16 cellular contexts compared by ENCODE assay signal in genomic region chr6:122673345-122673961, GRCh38.
A peak's percentile ranks its signal among the peaks of the same experiment; 100 is the strongest.
DNase-seq lines count a peak whose midpoint lies in the region; ATAC-seq and TF ChIP-seq lines count a peak whose summit lies in the region.
"Had no signal": no experiment of that assay in that cellular context is flagged by ENCODE, and none has a peak within 500 bp of the region (broad histone marks: within the 10 kb centered on the region; RNA-seq: fewer than 3 reads in every experiment).

No MANE protein-coding gene starts in this region.

- no peaks in the 10 kb centered on the region for H3K4me1 ChIP-seq in CD8-positive, alpha-beta T cell (ENCODE audit: insufficient read depth, low read length)
- H3K4me1 ChIP-seq in adrenal gland (replicated peaks in 1 of 2) = no peaks in the 10 kb centered on the region
- H3K4me1 ChIP-seq: thyroid gland had no signal

- H3K36me3 ChIP-seq in CD8-positive, alpha-beta T cell (ENCODE audit: insufficient read depth, low read length) = no peaks in the 10 kb centered on the region
- H3K36me3 ChIP-seq in adrenal gland (replicated peaks in 1 of 2) = no peaks in the 10 kb centered on the region
- H3K36me3 ChIP-seq: thyroid gland had no signal

- H3K9me3 ChIP-seq in CD8-positive, alpha-beta T cell (ENCODE audit: low read length) = no peaks in the 10 kb centered on the region
- no peaks in the 10 kb centered on the region for H3K9me3 ChIP-seq in adrenal gland (replicated peaks in 1 of 3)
- H3K9me3 ChIP-seq: Caco-2, thyroid gland had no signal

- no peaks in the 10 kb centered on the region for H3K4me1 Mint-ChIP-seq in CD8-positive, alpha-beta T cell (ENCODE audit: low read depth)

- no peaks in the 10 kb centered on the region for H3K9me3 Mint-ChIP-seq in CD8-positive, alpha-beta T cell
- H3K9me3 Mint-ChIP-seq: nephron had no signal

- CTCF ChIA-PET in CD8-positive, alpha-beta T cell (lab: Charles Lee) = no interaction called here

- peak; percentile 7 for DNase-seq in Ammon's horn (ENCODE audit: low spot score)
- DNase-seq in NCI-H69 (lab: John Stamatoyannopoulos, UW) = peak; percentile 40
- DNase-seq in epithelial cell of prostate (ENCODE audit: low read depth, low spot score) = no peak
- no peak for DNase-seq in NCI-H1092 treated with DMSO at 0.1 percent for 48 hours (lab: John Stamatoyannopoulos, UW)
- no peak for DNase-seq in CD8-positive, alpha-beta T cell
- DNase-seq in activated CD4-positive, alpha-beta T cell treated with anti-CD3 and anti-CD28 coated beads, Interleukin-2, amount 50 U/mL, for 4 hours = no peak
- no peak for DNase-seq in adrenal gland
- DNase-seq: Caco-2; effector CD8-positive, alpha-beta T cell; NCI-H1092; SHP77; thyroid gland had no signal

- H3K4me3 ChIP-seq in CD8-positive, alpha-beta T cell (ENCODE audit: low read depth, low read length) = no peak overlapping the region
- no peak overlapping the region for H3K4me3 ChIP-seq in adrenal gland
- H3K4me3 ChIP-seq: skin epidermis, thyroid gland had no signal

- H3K27ac ChIP-seq in epithelial cell of prostate (peak overlapping the region; percentile 14), adrenal gland (no peak overlapping the region)
- no peak overlapping the region for H3K27ac ChIP-seq in CD8-positive, alpha-beta T cell (ENCODE audit: low read depth, low read length)
- H3K27ac ChIP-seq: skin epidermis, thyroid gland, VCaP had no signal

- ATAC-seq in GM21825 (IDR thresholded peaks at IDR 0.05; ENCODE audit: unreplicated experiment) = peak; percentile 57
- no peak for ATAC-seq in CD8-positive, alpha-beta T cell

- H3K27me3 ChIP-seq in CD8-positive, alpha-beta T cell (ENCODE audit: insufficient read depth, low read length) = no peaks in the 10 kb centered on the region
- H3K27me3 ChIP-seq in adrenal gland = no peaks in the 10 kb centered on the region
- H3K27me3 ChIP-seq: thyroid gland had no signal

- H3K27ac Mint-ChIP-seq in CD8-positive, alpha-beta T cell = no peak overlapping the region
- H3K27ac Mint-ChIP-seq: nephron had no signal

- 51 to 61% (median 56%) methylated on average over 1 of the region's 1 CpG for WGBS in adrenal gland, 4 donors

- H3K36me3 Mint-ChIP-seq in CD8-positive, alpha-beta T cell = no peaks in the 10 kb centered on the region

- no peak for TF ChIP-seq CTCF in CD8-positive, alpha-beta T cell (IDR thresholded peaks at IDR 0.05)
- no peak for TF ChIP-seq CTCF in adrenal gland (IDR thresholded peaks at IDR 0.05)

- no peak for TF ChIP-seq POLR2A in adrenal gland (IDR thresholded peaks at IDR 0.05)

- no peak overlapping the region for H3K4me3 Mint-ChIP-seq in CD8-positive, alpha-beta T cell
- H3K4me3 Mint-ChIP-seq: nephron had no signal

- POLR2A ChIA-PET in CD8-positive, alpha-beta T cell (lab: Charles Lee) = no interaction called here

- intact Hi-C loops in CD8-positive, alpha-beta T cell (cut with DNase I, micrococcal nuclease) = no loop called here
- intact Hi-C loops in adrenal gland (cut with DNase I) = no loop called here

- no peaks in the 10 kb centered on the region for H3K27me3 Mint-ChIP-seq in CD8-positive, alpha-beta T cell (ENCODE audit: low read depth)

Comparison
In these comparisons a context has a peak if more than half of its experiments do, and no peak if none do; other contexts are left out.
1. DNase-seq: peak in Ammon's horn (single experiment) and NCI-H69 (single experiment); none in epithelial cell of prostate (single experiment), NCI-H1092 treated with DMSO at 0.1 percent for 48 hours (single experiment), CD8-positive, alpha-beta T cell (0 of 7), activated CD4-positive, alpha-beta T cell treated with anti-CD3 and anti-CD28 coated beads, Interleukin-2, amount 50 U/mL, for 4 hours (0 of 2) and adrenal gland (0 of 7).